10 cellular contexts compared by ENCODE assay signal in genomic region chr21:32457360-32457840, GRCh38. TPM values are rescaled to one million over a fixed set of nuclear protein-coding genes. Genes with fewer than 3 reads are reported as not detected.
DNase-seq lines count a peak whose midpoint lies in the region; ATAC-seq and TF ChIP-seq lines count a peak whose summit lies in the region.
"Had no signal": no experiment of that assay in that cellular context is flagged by ENCODE, and none has a peak within 500 bp of the region (broad histone marks: within the 10 kb centered on the region; RNA-seq: fewer than 3 reads in every experiment).

No MANE protein-coding gene starts in this region.

- POLR2A ChIA-PET in HCT116 (lab: Charles Lee): no interaction called here

- intact Hi-C loops in HCT116 (cut with micrococcal nuclease): no loop called here
- intact Hi-C loops in adrenal gland (cut with DNase I): no loop called here
- intact Hi-C loops in stomach (cut with DNase I; ENCODE audit: low total_unique reads): no loop called here

- H4K20me1 ChIP-seq in HCT116 (ENCODE audit: insufficient read depth): no peaks in the 10 kb centered on the region

- no peak for TF ChIP-seq EP300 in stomach (IDR thresholded peaks at IDR 0.05)

- TF ChIP-seq CTCF in HCT116 (IDR thresholded peaks at IDR 0.05 in 2 of 3, conservative IDR thresholded peaks at IDR 0.05 in 1 of 3; ENCODE audit: borderline replicate concordance in 1 of 3, insufficient read depth in 1 of 3, low read depth in 2 of 3, low read length in 2 of 3) (peak in 1 of 3 experiments; percentile 23; a peak in 2 of 6 replicates), adrenal gland (IDR thresholded peaks at IDR 0.05) (no peak), stomach (IDR thresholded peaks at IDR 0.05) (no peak)

- H3K36me3 ChIP-seq in HCT116 (ENCODE audit: control insufficient read depth in 1 of 2, insufficient read depth in 2 of 2, low read length in 2 of 2): peaks cover 0 to 49% of the 10 kb centered on the region in 2 experiments; a peak in 3 of 4 replicates
- H3K36me3 ChIP-seq in adrenal gland (replicated peaks in 1 of 2): peaks cover 0 to 9% of the 10 kb centered on the region in 2 donors
- peaks cover 22 to 68% (median 57%) of the 10 kb centered on the region in 4 donors for H3K36me3 ChIP-seq in stomach

- H3K27me3 ChIP-seq in HCT116 (ENCODE audit: insufficient read depth, low read length) (no peaks in the 10 kb centered on the region), adrenal gland (no peaks in the 10 kb centered on the region), stomach (no peaks in the 10 kb centered on the region)

- RAD21 ChIA-PET in HCT116 (lab: Charles Lee; ENCODE audit: low non-redundant PET in 1 of 2, low total read pairs in 2 of 2, uncharacterized antibody in 2 of 2, unreplicated experiment in 2 of 2): no interaction called here

- H3K9me2 ChIP-seq in HCT116 (ENCODE audit: insufficient read depth): no peaks in the 10 kb centered on the region

- peak; percentile 67 for ATAC-seq in HCT116
- no peak for ATAC-seq in GM18520 (IDR thresholded peaks at IDR 0.05; ENCODE audit: unreplicated experiment)

- no TSS peak for BruUV-seq in HCT116 (replicated peaks; lab: Mats Ljungman, UMichigan)

- H3K27ac ChIP-seq in HCT116 (ENCODE audit: low read depth, low read length): peak overlapping the region; percentile 73
- H3K27ac ChIP-seq in adrenal gland: peak overlapping the region in 2 of 5 donors; percentile 18 to 43
- peak overlapping the region; percentile 14 to 85 (median 54) for H3K27ac ChIP-seq in stomach

- peak overlapping the region; percentile 19 for H3K9ac ChIP-seq in HCT116 (ENCODE audit: low read length)

- H3K4me3 ChIP-seq in HCT116 (replicated peaks in 1 of 2; ENCODE audit: low read depth in 1 of 2, low read length in 2 of 2): peak overlapping the region in 1 of 2 experiments; percentile 10; a peak in 1 of 4 replicates
- no peak overlapping the region for H3K4me3 ChIP-seq in adrenal gland
- H3K4me3 ChIP-seq in stomach: no peak overlapping the region

- H3K4me1 ChIP-seq in HCT116 (ENCODE audit: control insufficient read depth in 1 of 2, insufficient read depth in 2 of 2, low read length in 2 of 2) (peaks cover 54% of the 10 kb centered on the region in 2 experiments), adrenal gland (replicated peaks in 1 of 2) (peaks cover 6 to 16% of the 10 kb centered on the region in 2 donors), stomach (peaks cover 15 to 35% (median 26%) of the 10 kb centered on the region in 4 donors)

- TF ChIP-seq RAD21 in HCT116 (IDR thresholded peaks at IDR 0.05; ENCODE audit: low read depth): no peak

- TF ChIP-seq POLR2A in HCT116 (IDR thresholded peaks at IDR 0.05; ENCODE audit: borderline replicate concordance, extremely low read depth, insufficient read depth, insufficient read length) (no peak), adrenal gland (IDR thresholded peaks at IDR 0.05) (no peak), stomach (IDR thresholded peaks at IDR 0.05) (no peak)

- H3K9me3 ChIP-seq in HCT116 (ENCODE audit: control insufficient read depth in 1 of 2, insufficient read depth in 1 of 2, low read depth in 1 of 2, low read length in 2 of 2) (no peaks in the 10 kb centered on the region), adrenal gland (replicated peaks in 1 of 3) (no peaks in the 10 kb centered on the region), stomach (no peaks in the 10 kb centered on the region)

- peak overlapping the region; percentile 55 for H3K4me2 ChIP-seq in HCT116 (ENCODE audit: low read length)

- 35 to 47% (median 38%) methylated on average over 9 of the region's 9 CpGs for WGBS in adrenal gland, 4 donors
- 17 to 29% (median 21%) methylated on average over 7 to 9 of the region's 9 CpGs for WGBS in stomach, 5 donors

- DNase-seq in HCT116 (ENCODE audit: low read depth, low spot score): peak; percentile 18
- DNase-seq in adrenal gland: peak; percentile 22 to 74 (median 51)
- peak; percentile 26 for DNase-seq in hepatic stellate cell (ENCODE audit: low spot score)
- peak; percentile 72 for DNase-seq in stomach
- DNase-seq in COLO829 (ENCODE audit: low spot score): no peak
- no peak for DNase-seq in KG1 (lab: John Stamatoyannopoulos, UW)
- DNase-seq in T-helper 2 cell: no peak
- DNase-seq: activated CD8-positive, alpha-beta memory T cell treated with anti-CD3 and anti-CD28 coated beads, Interleukin-2, amount 50 U/mL, for 48 hours; NCI-H774 had no signal

- H3K79me2 ChIP-seq in HCT116 (ENCODE audit: insufficient read depth, low read length): peaks cover 61% of the 10 kb centered on the region

- no peak overlapping the region for H2AFZ ChIP-seq in HCT116 (ENCODE audit: low read depth, low read length, poor library complexity, severe bottlenecking)

- CTCF ChIA-PET in HCT116 (lab: Charles Lee): interaction anchor here (0.7 to 1.6 kb wide), 2 partner anchors 111 to 144 kb away, joined by 3 to 5 read pairs; no protein-coding TSS in a partner anchor

TF ChIP-seq in HCT116, 20 proteins besides CTCF, POLR2A, EP300 and RAD21:
- TF ChIP-seq ZNF274 (IDR thresholded peaks at IDR 0.05; ENCODE audit: low read depth, low read length) (no peak), EZH2 (IDR thresholded peaks at IDR 0.05) (no peak), POLR2AphosphoS5 (IDR thresholded peaks at IDR 0.05; ENCODE audit: low read depth, low read length) (no peak), ATF3 (IDR thresholded peaks at IDR 0.05) (no peak), YY1 (IDR thresholded peaks at IDR 0.05; ENCODE audit: extremely low read depth, insufficient replicate concordance, low read depth, low read length) (no peak), EZH2phosphoT487 (IDR thresholded peaks at IDR 0.05; ENCODE audit: borderline replicate concordance) (no peak), SIN3A (IDR thresholded peaks at IDR 0.05; ENCODE audit: low read depth) (no peak), SP1 (IDR thresholded peaks at IDR 0.05; ENCODE audit: low read depth) (no peak), TCF7L2 (IDR thresholded peaks at IDR 0.05; ENCODE audit: borderline replicate concordance, extremely low read depth, insufficient read depth, insufficient read length) (no peak), EGR1 (IDR thresholded peaks at IDR 0.05; ENCODE audit: low read depth) (no peak), JUND (IDR thresholded peaks at IDR 0.05) (no peak), REST (IDR thresholded peaks at IDR 0.05; ENCODE audit: low read depth) (no peak), ZBTB33 (IDR thresholded peaks at IDR 0.05; ENCODE audit: extremely low read depth, insufficient replicate concordance, low read length) (no peak), CEBPB (IDR thresholded peaks at IDR 0.05; ENCODE audit: low read depth) (no peak), ELF1 (IDR thresholded peaks at IDR 0.05; ENCODE audit: borderline replicate concordance, low read depth) (no peak)
- TF ChIP-seq, protein P1, sequence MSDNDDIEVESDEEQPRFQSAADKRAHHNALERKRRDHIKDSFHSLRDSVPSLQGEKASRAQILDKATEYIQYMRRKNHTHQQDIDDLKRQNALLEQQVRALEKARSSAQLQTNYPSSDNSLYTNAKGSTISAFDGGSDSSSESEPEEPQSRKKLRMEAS (IDR thresholded peaks at IDR 0.05): no peak
TF ChIP-seq in HCT116: peak in this region for 0.

RNA-seq across cellular contexts. Expression of gene EVA1C, which starts 44.9 kb away (rescaled TPM):
- total RNA-seq in HCT116 (2021; ENCODE audit: unreplicated experiment) (29.3 TPM), adrenal gland (10 to 100 TPM in 5 of 8 donors, 1 to 10 TPM in 3; 6.3 to 16.2 (median 12.1) TPM), stomach (100 to 1,000 TPM in 1 of 5 donors, 10 to 100 TPM in 4; 10.6 to 142 (median 48.7) TPM)
- polyA plus RNA-seq in HCT116 (2012): 13.5 and 14.9 TPM in 2 replicates
- polyA plus RNA-seq in adrenal gland (10 to 100 TPM in 2 of 3 donors, 1 to 10 TPM in 1; 8.2 to 33.2 (median 31.4) TPM), stomach (10 to 100 TPM; 18.2 to 39.1 (median 33.6) TPM)

Comparison
In these comparisons a context has a peak if more than half of its experiments do, and no peak if none do; other contexts are left out.
1. DNase-seq: peak in HCT116 (single experiment), adrenal gland (7 of 7), hepatic stellate cell (single experiment) and stomach (single experiment); none in COLO829 (single experiment), KG1 (single experiment) and T-helper 2 cell (0 of 5).